Comparison of ENCODE assay signal across 8 cellular contexts in genomic region chr3:55486101-55486856, GRCh38. TPM values are rescaled to one million over a fixed set of nuclear protein-coding genes. Genes with fewer than 3 reads are reported as not detected.
A peak's percentile ranks its signal among the peaks of the same experiment; 100 is the strongest.
DNase-seq lines count a peak whose midpoint lies in the region; ATAC-seq and TF ChIP-seq lines count a peak whose summit lies in the region.

No MANE protein-coding gene starts in this region.

- peak overlapping the region; percentile 45 for H3K27ac Mint-ChIP-seq in T-helper 1 cell treated with Interleukin-12 subunit alpha and Interleukin-12 subunit beta and Interleukin-4 antibody, amounts not matched to agents 30 μg/mL and 1 μg/mL, for 36 hours

- ATAC-seq in omental fat pad (ENCODE audit: low FRiP score) (peak; percentile 3), HG02623 (IDR thresholded peaks at IDR 0.05; ENCODE audit: unreplicated experiment) (no peak), GM21515 (IDR thresholded peaks at IDR 0.05; ENCODE audit: unreplicated experiment) (no peak)

- H3K4me1 ChIP-seq in SJSA1 (replicated peaks): peaks cover 13% of the 10 kb centered on the region

- H3K36me3 ChIP-seq in SJSA1: peaks cover 16% of the 10 kb centered on the region

- H3K36me3 Mint-ChIP-seq in T-helper 1 cell treated with Interleukin-12 subunit alpha and Interleukin-12 subunit beta and Interleukin-4 antibody, amounts not matched to agents 30 μg/mL and 1 μg/mL, for 36 hours (ENCODE audit: low read depth): peaks cover 4% of the 10 kb centered on the region

- DNase-seq in T-helper 1 cell (no peak), SJSA1 (ENCODE audit: low read depth in 1 of 2, low spot score in 2 of 2) (peak; percentile 74 to 80), fibroblast of the aortic adventitia (ENCODE audit: low read depth) (peak; percentile 60), omental fat pad (ENCODE audit: low spot score) (peak; percentile 35), NCI-H2029 treated with DMSO at 0.1 percent for 48 hours (lab: John Stamatoyannopoulos, UW) (no peak)

- peaks cover 87% of the 10 kb centered on the region for H3K27me3 Mint-ChIP-seq in T-helper 1 cell treated with Interleukin-12 subunit alpha and Interleukin-12 subunit beta and Interleukin-4 antibody, amounts not matched to agents 30 μg/mL and 1 μg/mL, for 36 hours (ENCODE audit: low read depth)

- no peak for TF ChIP-seq CTCF in fibroblast of the aortic adventitia (IDR thresholded peaks at IDR 0.05; ENCODE audit: insufficient read depth, low read length)
- TF ChIP-seq CTCF in omental fat pad (IDR thresholded peaks at IDR 0.05): no peak

- H3K27me3 ChIP-seq in SJSA1 (replicated peaks): no peaks in the 10 kb centered on the region

- peak overlapping the region; percentile 78 for H3K27ac ChIP-seq in SJSA1

- no peaks in the 10 kb centered on the region for H3K9me3 Mint-ChIP-seq in T-helper 1 cell treated with Interleukin-12 subunit alpha and Interleukin-12 subunit beta and Interleukin-4 antibody, amounts not matched to agents 30 μg/mL and 1 μg/mL, for 36 hours

- peaks cover 15% of the 10 kb centered on the region for H3K4me1 Mint-ChIP-seq in T-helper 1 cell treated with Interleukin-12 subunit alpha and Interleukin-12 subunit beta and Interleukin-4 antibody, amounts not matched to agents 30 μg/mL and 1 μg/mL, for 36 hours (ENCODE audit: low read depth)

- no peaks in the 10 kb centered on the region for H3K9me3 ChIP-seq in SJSA1 (replicated peaks)

- peak overlapping the region; percentile 46 for H3K4me3 Mint-ChIP-seq in T-helper 1 cell treated with Interleukin-12 subunit alpha and Interleukin-12 subunit beta and Interleukin-4 antibody, amounts not matched to agents 30 μg/mL and 1 μg/mL, for 36 hours

- H3K4me3 ChIP-seq in SJSA1 (peak overlapping the region; percentile 66), fibroblast of the aortic adventitia (ENCODE audit: low read depth, low read length) (peak overlapping the region; percentile 72)

RNA-seq across cellular contexts. Expression of gene WNT5A, which starts 0.8 kb away (rescaled TPM):
- 18.6 and 18.8 TPM in 2 replicates for total RNA-seq in SJSA1 (2014; rRNA removed; shearing (Covaris generic))
- total RNA-seq in fibroblast of the aortic adventitia (ENCODE audit: low replicate concordance) (5.8 and 42.4 TPM in 2 replicates), omental fat pad (10 to 100 TPM in 2 of 4 donors, 1 to 10 TPM in 2; 2.5 to 52.0 (median 7.3) TPM)

Comparison
In these comparisons a context has a peak if more than half of its experiments do, and no peak if none do; other contexts are left out.
1. DNase-seq: peak in SJSA1 (2 of 2), fibroblast of the aortic adventitia (single experiment) and omental fat pad (single experiment); none in T-helper 1 cell (0 of 5) and NCI-H2029 treated with DMSO at 0.1 percent for 48 hours (single experiment).